ENCODE assay signal across 16 cellular contexts in the genomic region with DNA sequence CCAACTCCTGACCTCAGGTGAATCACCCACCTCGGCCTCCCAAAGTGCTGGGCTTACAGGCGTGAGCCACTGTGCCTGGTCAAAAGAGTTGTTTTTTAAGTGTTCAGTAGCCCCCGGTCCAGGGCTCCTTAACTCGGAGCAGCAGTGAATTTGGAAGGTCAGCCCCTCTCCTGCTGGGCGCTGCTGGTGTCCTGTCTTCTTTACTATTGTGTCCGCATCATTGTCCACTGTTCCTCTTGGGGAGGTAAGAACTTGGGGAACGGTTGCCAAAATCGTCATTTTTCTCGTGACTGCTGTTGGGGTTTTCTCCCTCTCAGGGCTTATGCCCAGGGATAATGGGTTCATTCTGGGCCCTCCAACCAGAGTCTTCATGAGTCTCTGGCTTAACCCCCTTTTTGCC. TPM values are rescaled to one million over a fixed set of nuclear protein-coding genes. Genes with fewer than 3 reads are reported as not detected.
DNase-seq lines count a peak whose midpoint lies in the region; ATAC-seq lines count a peak whose summit lies in the region.
"Had no signal": no experiment of that assay in that cellular context is flagged by ENCODE, and none has a peak within 500 bp of the region (broad histone marks: within the 10 kb centered on the region; RNA-seq: fewer than 3 reads in every experiment).

No MANE protein-coding gene starts in this region.

- H3K9me3 Mint-ChIP-seq in activated naive CD4-positive, alpha-beta T cell treated with anti-CD3 and anti-CD28 coated beads, Interleukin-2, amount 50 U/mL, for 72 hours = no peaks in the 10 kb centered on the region
- no peaks in the 10 kb centered on the region for H3K9me3 Mint-ChIP-seq in central memory CD8-positive, alpha-beta T cell
- H3K9me3 Mint-ChIP-seq in CD4-positive, alpha-beta memory T cell = no peaks in the 10 kb centered on the region
- H3K9me3 Mint-ChIP-seq: CD4-positive, alpha-beta T cell had no signal

- intact Hi-C loops in CD4-positive, alpha-beta memory T cell (cut with micrococcal nuclease) = no loop called here

- no peaks in the 10 kb centered on the region for H3K9me3 ChIP-seq in CD4-positive, alpha-beta memory T cell (ENCODE audit: control insufficient read depth in 1 of 2, low read length in 2 of 2)

- H3K27ac ChIP-seq in CD4-positive, alpha-beta memory T cell (ENCODE audit: low read depth, low read length) = no peak overlapping the region

- ATAC-seq in activated naive CD4-positive, alpha-beta T cell treated with anti-CD3 and anti-CD28 coated beads, Interleukin-2, amount 50 U/mL, for 72 hours = no peak
- no peak for ATAC-seq in central memory CD8-positive, alpha-beta T cell (replicated peaks; ENCODE audit: extremely low read depth, poor library complexity, severe bottlenecking)
- no peak for ATAC-seq in GM21576 (IDR thresholded peaks at IDR 0.05; ENCODE audit: unreplicated experiment)
- ATAC-seq in esophagus mucosa = no peak
- ATAC-seq: HCT116, HepG2 had no signal

- CTCF ChIA-PET in CD4-positive, alpha-beta memory T cell (lab: Charles Lee; ENCODE audit: partially characterized antibody) = no interaction called here

- H3K27me3 Mint-ChIP-seq in central memory CD8-positive, alpha-beta T cell = no peaks in the 10 kb centered on the region
- H3K27me3 Mint-ChIP-seq in CD4-positive, alpha-beta memory T cell = no peaks in the 10 kb centered on the region
- H3K27me3 Mint-ChIP-seq: CD4-positive, alpha-beta T cell had no signal

- H3K27me3 ChIP-seq in CD4-positive, alpha-beta memory T cell (ENCODE audit: insufficient read depth, low read length) = no peaks in the 10 kb centered on the region

- no peaks in the 10 kb centered on the region for H3K4me1 ChIP-seq in CD4-positive, alpha-beta memory T cell (ENCODE audit: insufficient read depth, low read length)

- H3K36me3 ChIP-seq in CD4-positive, alpha-beta memory T cell (ENCODE audit: insufficient read depth, low read length) = no peaks in the 10 kb centered on the region

- POLR2A ChIA-PET in CD4-positive, alpha-beta memory T cell (lab: Charles Lee; ENCODE audit: partially characterized antibody) = no interaction called here

- H3K4me3 Mint-ChIP-seq in central memory CD8-positive, alpha-beta T cell = no peak overlapping the region
- no peak overlapping the region for H3K4me3 Mint-ChIP-seq in CD4-positive, alpha-beta memory T cell
- H3K4me3 Mint-ChIP-seq: CD4-positive, alpha-beta T cell had no signal

- H3K36me3 Mint-ChIP-seq in activated naive CD4-positive, alpha-beta T cell treated with anti-CD3 and anti-CD28 coated beads, Interleukin-2, amount 50 U/mL, for 72 hours = peaks cover 0 to 5% of the 10 kb centered on the region in 2 donors
- H3K36me3 Mint-ChIP-seq in central memory CD8-positive, alpha-beta T cell (ENCODE audit: insufficient read depth) = peaks cover 14% of the 10 kb centered on the region
- peaks cover 0 to 10% of the 10 kb centered on the region in 2 donors for H3K36me3 Mint-ChIP-seq in CD4-positive, alpha-beta memory T cell

- peak overlapping the region; percentile 60 to 63 for H3K27ac Mint-ChIP-seq in activated naive CD4-positive, alpha-beta T cell treated with anti-CD3 and anti-CD28 coated beads, Interleukin-2, amount 50 U/mL, for 72 hours
- peak overlapping the region; percentile 52 for H3K27ac Mint-ChIP-seq in central memory CD8-positive, alpha-beta T cell (ENCODE audit: low read depth)
- peak overlapping the region in 2 of 7 donors; percentile 35 to 67 for H3K27ac Mint-ChIP-seq in CD4-positive, alpha-beta memory T cell
- H3K27ac Mint-ChIP-seq: CD4-positive, alpha-beta T cell had no signal

- no peak for DNase-seq in activated naive CD4-positive, alpha-beta T cell treated with anti-CD3 and anti-CD28 coated beads, Interleukin-2, amount 50 U/mL, for 72 hours (ENCODE audit: low spot score in 2 of 2)
- no peak for DNase-seq in activated naive CD4-positive, alpha-beta T cell (lab: John Stamatoyannopoulos, UW)
- DNase-seq in central memory CD8-positive, alpha-beta T cell (ENCODE audit: low spot score in 2 of 2) = no peak
- peak; percentile 51 for DNase-seq in mesenteric fat pad (ENCODE audit: low spot score)
- peak; percentile 9 for DNase-seq in ureter (ENCODE audit: low spot score)
- no peak for DNase-seq in CD4-positive, alpha-beta memory T cell
- DNase-seq: ACHN; C1 segment of cervical spinal cord; CD4-positive, alpha-beta T cell; COR-L47; DMS153; EL had no signal

- peaks cover 7% of the 10 kb centered on the region for H3K4me1 Mint-ChIP-seq in central memory CD8-positive, alpha-beta T cell
- peaks cover 9 to 34% (median 17%) of the 10 kb centered on the region in 4 donors for H3K4me1 Mint-ChIP-seq in CD4-positive, alpha-beta memory T cell

- H3K4me3 ChIP-seq in CD4-positive, alpha-beta memory T cell (ENCODE audit: low read length in 2 of 2) = no peak overlapping the region

RNA-seq across cellular contexts. Expression of a gene that starts 46.7 kb away (rescaled TPM):
- total RNA-seq in activated naive CD4-positive, alpha-beta T cell treated with anti-CD3 and anti-CD28 coated beads, Interleukin-2, amount 50 U/mL, for 72 hours = 10 to 100 TPM in 1 of 2 donors, 1 to 10 TPM in 1; 1.1 to 13.0 TPM
- 16.5 TPM for total RNA-seq in mesenteric fat pad
- total RNA-seq in ureter = 25.4 TPM
- total RNA-seq in esophagus mucosa = 10.7 TPM
- 10 to 100 TPM; 21.9 to 22.2 TPM for total RNA-seq in CD4-positive, alpha-beta memory T cell
- 10 to 100 TPM in 1 of 2 donors, 1 to 10 TPM in 1; 5.2 to 17.0 TPM for polyA plus RNA-seq in CD4-positive, alpha-beta memory T cell
- total RNA-seq: HepG2 had no signal

Comparison
In these comparisons a context has a peak if more than half of its experiments do, and no peak if none do; other contexts are left out.
1. DNase-seq: peak in mesenteric fat pad (single experiment) and ureter (single experiment); none in activated naive CD4-positive, alpha-beta T cell treated with anti-CD3 and anti-CD28 coated beads, Interleukin-2, amount 50 U/mL, for 72 hours (0 of 2), activated naive CD4-positive, alpha-beta T cell (0 of 4), central memory CD8-positive, alpha-beta T cell (0 of 2) and CD4-positive, alpha-beta memory T cell (0 of 5).